In genomic region chr6:11918021-11918738, GRCh38 we compare ENCODE assay signal across 10 cellular contexts.
DNase-seq lines count a peak whose midpoint lies in the region; ATAC-seq and TF ChIP-seq lines count a peak whose summit lies in the region.
"Had no signal": no experiment of that assay in that cellular context is flagged by ENCODE, and none has a peak within 500 bp of the region (broad histone marks: within the 10 kb centered on the region; RNA-seq: fewer than 3 reads in every experiment).

No MANE protein-coding gene starts in this region.

- no peak overlapping the region for H3K4me3 Mint-ChIP-seq in glutamatergic neuron (ENCODE audit: unreplicated experiment)

- H3K4me1 Mint-ChIP-seq in glutamatergic neuron (ENCODE audit: low read depth, unreplicated experiment) = peaks cover 5% of the 10 kb centered on the region

- peak overlapping the region; percentile 95 for H3K9ac ChIP-seq in smooth muscle cell (ENCODE audit: low read depth)

- H4K20me1 ChIP-seq in smooth muscle cell (ENCODE audit: low read depth) = no peaks in the 10 kb centered on the region

- no peak for ATAC-seq in omental fat pad (ENCODE audit: low FRiP score)
- ATAC-seq: A549 had no signal

- no peaks in the 10 kb centered on the region for H3K36me3 ChIP-seq in smooth muscle cell (ENCODE audit: low read depth)
- H3K36me3 ChIP-seq: neutrophil had no signal

- WGBS in smooth muscle cell (ENCODE audit: low lambda C conversion rate) = 45% methylated on average over 8 of the region's 8 CpGs

- no peaks in the 10 kb centered on the region for H3K9me3 Mint-ChIP-seq in glutamatergic neuron (ENCODE audit: unreplicated experiment)

- H3F3A ChIP-seq in smooth muscle cell (ENCODE audit: low read depth) = peaks cover 19% of the 10 kb centered on the region

- H3K27ac Mint-ChIP-seq in glutamatergic neuron (ENCODE audit: unreplicated experiment) = peak overlapping the region; percentile 9

- H3K4me3 ChIP-seq in smooth muscle cell = no peak overlapping the region
- H3K4me3 ChIP-seq: A549 had no signal

- no peaks in the 10 kb centered on the region for H3K36me3 Mint-ChIP-seq in glutamatergic neuron (ENCODE audit: unreplicated experiment)

- peak overlapping the region; percentile 79 for H3K4me2 ChIP-seq in smooth muscle cell
- H3K4me2 ChIP-seq: A549 had no signal

- no peaks in the 10 kb centered on the region for H3K9me3 ChIP-seq in smooth muscle cell (replicated peaks; ENCODE audit: low read depth)
- H3K9me3 ChIP-seq: A549, neutrophil had no signal

- peak overlapping the region; percentile 99 for H3K27ac ChIP-seq in smooth muscle cell (ENCODE audit: low read depth)
- H3K27ac ChIP-seq: neutrophil had no signal

- H3K27me3 Mint-ChIP-seq in glutamatergic neuron (ENCODE audit: unreplicated experiment) = peaks cover 2% of the 10 kb centered on the region

- H2AFZ ChIP-seq in smooth muscle cell (ENCODE audit: low read depth) = no peak overlapping the region

- H3K79me2 ChIP-seq in smooth muscle cell (ENCODE audit: low read depth) = no peaks in the 10 kb centered on the region

- DNase-seq in NCI-H1092 treated with DMSO at 0.1 percent for 48 hours (lab: John Stamatoyannopoulos, UW) (peak; percentile 34), NCI-H1092 (lab: John Stamatoyannopoulos, UW) (no peak), T1000 (lab: John Stamatoyannopoulos, UW) (peak; percentile 20), glutamatergic neuron (no peak), smooth muscle cell (lab: John Stamatoyannopoulos, UW; ENCODE audit: unreplicated experiment) (no peak), Kasumi-1 (lab: John Stamatoyannopoulos, UW) (no peak), omental fat pad (ENCODE audit: low spot score) (no peak), medulla oblongata (ENCODE audit: extremely low spot score) (no peak)

- TF ChIP-seq CTCF in glutamatergic neuron (IDR thresholded peaks at IDR 0.05; ENCODE audit: partially characterized antibody, unreplicated experiment) (no peak), smooth muscle cell (IDR thresholded peaks at IDR 0.05; ENCODE audit: borderline replicate concordance, insufficient read depth, poor library complexity, severe bottlenecking) (no peak), omental fat pad (IDR thresholded peaks at IDR 0.05) (no peak)

- peaks cover 26% of the 10 kb centered on the region for H3K4me1 ChIP-seq in smooth muscle cell (ENCODE audit: low read depth)

- no peaks in the 10 kb centered on the region for H3K27me3 ChIP-seq in smooth muscle cell (ENCODE audit: low read depth)
- H3K27me3 ChIP-seq: neutrophil had no signal

Comparison
In these comparisons a context has a peak if more than half of its experiments do, and no peak if none do; other contexts are left out.
1. DNase-seq: peak in NCI-H1092 treated with DMSO at 0.1 percent for 48 hours (single experiment) and T1000 (single experiment); none in NCI-H1092 (single experiment), glutamatergic neuron (single experiment), smooth muscle cell (single experiment), Kasumi-1 (0 of 2), omental fat pad (single experiment) and medulla oblongata (single experiment).